Comparison of ENCODE assay signal across 9 cellular contexts in genomic region chr4:157911662-157912061, GRCh38.
"Had no signal": no experiment of that assay in that cellular context is flagged by ENCODE, and none has a peak within 500 bp of the region (broad histone marks: within the 10 kb centered on the region; RNA-seq: fewer than 3 reads in every experiment).

No MANE protein-coding gene starts in this region.

- H3K27ac ChIP-seq: GM23248 had no signal

- H3K36me3 ChIP-seq: HAP-1 had no signal

- ATAC-seq: GM23338, HCT116 had no signal

- DNase-seq: GM23248, GOT3, H7, H9, HCEC 1CT, HFFc6 had no signal

- H3K4me3 ChIP-seq: GM23248, GM23338, HAP-1 had no signal

- H2AFZ ChIP-seq: GM23248, GM23338 had no signal

- H3K9me3 ChIP-seq: HAP-1 had no signal

- H3K4me2 ChIP-seq: GM23338 had no signal

- H3K9ac ChIP-seq: GM23248 had no signal
